29 cellular contexts compared by ENCODE assay signal in genomic region chr3:151106311-151106710, GRCh38. TPM values are rescaled to one million over a fixed set of nuclear protein-coding genes. Genes with fewer than 3 reads are reported as not detected.
"Had no signal": no experiment of that assay in that cellular context is flagged by ENCODE, and none has a peak within 500 bp of the region (broad histone marks: within the 10 kb centered on the region; RNA-seq: fewer than 3 reads in every experiment).

No MANE protein-coding gene starts in this region.

- DNase-seq: head of caudate nucleus; hypothalamus; immature natural killer cell; left ventricle myocardium inferior; midbrain; mucosa of descending colon; naive thymus-derived CD4-positive, alpha-beta T cell; ovary; stimulated activated CD4-positive, alpha-beta T cell treated with anti-CD3 and anti-CD28 coated beads, Interleukin-12 subunit alpha, Interleukin-12 subunit beta, amount 100 ng/mL, for 4 hours; stimulated activated CD4-positive, alpha-beta T cell treated with anti-CD3 and anti-CD28 coated beads, Interleukin-15, amount 100 ng/mL, for 24 hours; stimulated activated CD4-positive, alpha-beta T cell treated with anti-CD3 and anti-CD28 coated beads, Interleukin-2, amount 100 ng/mL, for 24 hours; stimulated activated CD4-positive, alpha-beta T cell treated with anti-CD3 and anti-CD28 coated beads, Interleukin-4, amount 100 ng/mL, for 1 hour; stimulated activated naive B cell treated with anti-CD40 and anti-IgM and Interleukin-4, amounts not matched to agents 10 μg/mL and 1 μg/mL and 100 μg/mL, for 72 hours; stimulated activated naive CD8-positive, alpha-beta T cell treated with anti-CD3 and anti-CD28 coated beads, Interleukin-15, Interleukin-2, amounts not matched to agents 100 U/mL and 50 U/mL, for 24 hours; stomach; testis; thyroid gland; transverse colon; upper lobe of right lung had no signal

- ATAC-seq: mucosa of descending colon; naive thymus-derived CD4-positive, alpha-beta T cell; natural killer cell treated with Interleukin-12 subunit alpha and Interleukin-12 subunit beta and Interleukin-15 and Interleukin-18, amount 100 ng/mL, for 72 hours; sciatic nerve; stimulated activated naive B cell treated with anti-CD40 and anti-IgM and Interleukin-4, amounts not matched to agents 10 μg/mL and 1 μg/mL and 100 μg/mL, for 72 hours; stimulated activated naive CD8-positive, alpha-beta T cell treated with anti-CD3 and anti-CD28 coated beads, Interleukin-15, Interleukin-2, amounts not matched to agents 100 U/mL and 50 U/mL, for 24 hours; upper lobe of right lung had no signal

- H3K27ac ChIP-seq: left ventricle myocardium inferior, ovary, right atrium auricular region, skin epidermis, stomach, testis, thyroid gland, transverse colon, upper lobe of right lung had no signal

- H3K4me1 ChIP-seq: left ventricle myocardium inferior, right atrium auricular region, stomach, testis, thyroid gland, transverse colon, upper lobe of right lung had no signal

- H3K27me3 ChIP-seq: ovary, right atrium auricular region, stomach, testis, thyroid gland, transverse colon had no signal

- H3K4me3 Mint-ChIP-seq: immature natural killer cell; naive thymus-derived CD4-positive, alpha-beta T cell; natural killer cell treated with Interleukin-12 subunit alpha and Interleukin-12 subunit beta and Interleukin-15 and Interleukin-18, amount 100 ng/mL, for 72 hours; neural crest cell; stimulated activated naive B cell treated with anti-CD40 and anti-IgM and Interleukin-4, amounts not matched to agents 10 μg/mL and 1 μg/mL and 100 μg/mL, for 72 hours had no signal

- H3K4me1 Mint-ChIP-seq: immature natural killer cell; naive thymus-derived CD4-positive, alpha-beta T cell; stimulated activated naive B cell treated with anti-CD40 and anti-IgM and Interleukin-4, amounts not matched to agents 10 μg/mL and 1 μg/mL and 100 μg/mL, for 72 hours had no signal

- H3K27ac Mint-ChIP-seq: immature natural killer cell; naive thymus-derived CD4-positive, alpha-beta T cell; natural killer cell treated with Interleukin-12 subunit alpha and Interleukin-12 subunit beta and Interleukin-15 and Interleukin-18, amount 100 ng/mL, for 72 hours; progenitor cell of endocrine pancreas; stimulated activated naive B cell treated with anti-CD40 and anti-IgM and Interleukin-4, amounts not matched to agents 10 μg/mL and 1 μg/mL and 100 μg/mL, for 72 hours had no signal

- H3K9me3 ChIP-seq: left ventricle myocardium inferior, mucosa of descending colon, ovary, right atrium auricular region, stomach, testis, thyroid gland, transverse colon, upper lobe of right lung had no signal

- H3K9me3 Mint-ChIP-seq: immature natural killer cell; natural killer cell treated with Interleukin-12 subunit alpha and Interleukin-12 subunit beta and Interleukin-15 and Interleukin-18, amount 100 ng/mL, for 72 hours; neural crest cell; stimulated activated naive B cell treated with anti-CD40 and anti-IgM and Interleukin-4, amounts not matched to agents 10 μg/mL and 1 μg/mL and 100 μg/mL, for 72 hours had no signal

- FAIRE-seq: islet of Langerhans, urothelium cell line had no signal

- H3K4me3 ChIP-seq: left ventricle myocardium inferior, lung, mucosa of descending colon, ovary, right atrium auricular region, skin epidermis, stomach, testis, thyroid gland, transverse colon, upper lobe of right lung had no signal

- H3K36me3 Mint-ChIP-seq: immature natural killer cell; naive thymus-derived CD4-positive, alpha-beta T cell; natural killer cell treated with Interleukin-12 subunit alpha and Interleukin-12 subunit beta and Interleukin-15 and Interleukin-18, amount 100 ng/mL, for 72 hours had no signal

- H3K27me3 Mint-ChIP-seq: progenitor cell of endocrine pancreas had no signal

- H3K36me3 ChIP-seq: left ventricle myocardium inferior, ovary, right atrium auricular region, stomach, thyroid gland, transverse colon, upper lobe of right lung had no signal

RNA-seq across cellular contexts. Expression of gene MED12L, which starts 20.8 kb away (rescaled TPM):
- total RNA-seq: myocyte had no signal
- polyA plus RNA-seq: naive thymus-derived CD4-positive, alpha-beta T cell had no signal
